Comparison of ENCODE assay signal across 8 cellular contexts in the genomic region with DNA sequence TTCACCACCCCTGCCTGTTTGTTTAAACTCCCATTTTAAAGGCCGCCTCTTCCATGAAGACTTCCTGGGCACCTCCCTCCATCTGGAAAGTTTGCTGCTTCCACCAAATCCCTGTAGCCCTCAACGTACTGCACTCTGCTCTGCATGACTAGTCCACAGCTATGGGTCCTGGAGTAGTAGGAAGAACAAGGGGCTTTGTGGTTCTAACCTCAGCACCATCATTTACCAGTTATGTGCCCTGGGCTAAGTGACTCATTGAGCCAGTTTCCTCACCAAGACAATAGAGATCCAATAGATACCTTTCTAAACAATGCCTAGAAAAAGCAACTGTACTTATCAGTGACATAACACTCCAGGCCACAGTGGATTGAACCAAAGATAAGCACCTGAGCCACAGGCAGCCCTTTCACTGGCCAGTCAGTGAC. TPM values are rescaled to one million over a fixed set of nuclear protein-coding genes. Genes with fewer than 3 reads are reported as not detected.
DNase-seq lines count a peak whose midpoint lies in the region; ATAC-seq and TF ChIP-seq lines count a peak whose summit lies in the region.

No MANE protein-coding gene starts in this region.

- H3K4me3 Mint-ChIP-seq in activated naive CD8-positive, alpha-beta T cell treated with anti-CD3 and anti-CD28 coated beads for 36 hours: no peak overlapping the region

- in situ Hi-C loops in KBM-7 (cut with MboI; ENCODE audit: low pct_unique_long_range_greater_than_20kb, low sequenced_read_pairs) (loop anchor here (25.0 kb wide), 1 partner anchor 467 kb away; no protein-coding TSS in a partner anchor), GM13976 (cut with MboI; ENCODE audit: low sequenced_read_pairs, unreplicated experiment) (no loop called here)

- H3K4me1 ChIP-seq in spleen: peaks cover 14 to 59% (median 38%) of the 10 kb centered on the region in 6 donors

- H3K27ac ChIP-seq in spleen: no peak overlapping the region

- no peaks in the 10 kb centered on the region for H3K27me3 ChIP-seq in spleen (replicated peaks in 1 of 7)

- H3K9me3 Mint-ChIP-seq in activated naive CD8-positive, alpha-beta T cell treated with anti-CD3 and anti-CD28 coated beads for 36 hours: no peaks in the 10 kb centered on the region

- H3K27me3 Mint-ChIP-seq in activated naive CD8-positive, alpha-beta T cell treated with anti-CD3 and anti-CD28 coated beads for 36 hours: peaks cover 4% of the 10 kb centered on the region

- H3K36me3 ChIP-seq in spleen: no peaks in the 10 kb centered on the region

- H3K4me3 ChIP-seq in AG10803 (ENCODE audit: low read length) (no peak overlapping the region), spleen (no peak overlapping the region)

- H3K9me3 ChIP-seq in spleen: no peaks in the 10 kb centered on the region

- no peak for ATAC-seq in HG02678 (IDR thresholded peaks at IDR 0.05; ENCODE audit: unreplicated experiment)

- WGBS in spleen, 5 donors: 57 to 77% (median 66%) methylated on average over 2 of the region's 2 CpGs

- H3K27ac Mint-ChIP-seq in activated naive CD8-positive, alpha-beta T cell treated with anti-CD3 and anti-CD28 coated beads for 36 hours: peak overlapping the region; percentile 42

- H3K4me1 Mint-ChIP-seq in activated naive CD8-positive, alpha-beta T cell treated with anti-CD3 and anti-CD28 coated beads for 36 hours: peaks cover 44% of the 10 kb centered on the region

- TF ChIP-seq POLR2A in spleen (IDR thresholded peaks at IDR 0.05): no peak

- intact Hi-C loops in spleen (cut with DNase I; ENCODE audit: low total_unique reads): no loop called here

- TF ChIP-seq CTCF in AG10803 (conservative IDR thresholded peaks at IDR 0.05; ENCODE audit: low read length) (no peak), spleen (IDR thresholded peaks at IDR 0.05 in 8 of 11, conservative IDR thresholded peaks at IDR 0.05 in 3 of 11) (no peak), GM13976 (IDR thresholded peaks at IDR 0.05; ENCODE audit: borderline replicate concordance, control extremely low read depth, extremely low read depth, insufficient read depth, missing control alignments) (no peak)

- H3K36me3 Mint-ChIP-seq in activated naive CD8-positive, alpha-beta T cell treated with anti-CD3 and anti-CD28 coated beads for 36 hours: no peaks in the 10 kb centered on the region

- DNase-seq in AG10803 (ENCODE audit: low read depth): peak; percentile 95
- DNase-seq in KBM-7: peak; percentile 75
- peak; percentile 44 for DNase-seq in activated naive CD8-positive, alpha-beta T cell treated with anti-CD3 and anti-CD28 coated beads for 36 hours
- peak; percentile 100 for DNase-seq in kidney tubule cell (ENCODE audit: low spot score)
- DNase-seq in spleen: no peak
- DNase-seq in putamen (ENCODE audit: low spot score): no peak
- DNase-seq in GM13976 (ENCODE audit: low spot score): no peak

RNA-seq across cellular contexts. Expression of gene LTBP2, which starts 8.5 kb away (rescaled TPM):
- under 1 TPM; 0.06 to 0.10 TPM for total RNA-seq in activated naive CD8-positive, alpha-beta T cell treated with anti-CD3 and anti-CD28 coated beads for 36 hours
- 10 to 100 TPM in 1 of 7 donors, 1 to 10 TPM in 6; 4.3 to 10.7 (median 6.3) TPM for total RNA-seq in spleen
- polyA plus RNA-seq in spleen: 1 to 10 TPM; 3.4 to 6.7 (median 4.2) TPM

Comparison
In these comparisons a context has a peak if more than half of its experiments do, and no peak if none do; other contexts are left out.
1. DNase-seq: peak in AG10803 (single experiment), KBM-7 (single experiment), activated naive CD8-positive, alpha-beta T cell treated with anti-CD3 and anti-CD28 coated beads for 36 hours (single experiment) and kidney tubule cell (single experiment); none in spleen (single experiment), putamen (single experiment) and GM13976 (single experiment).
2. RNA of gene LTBP2, which starts 8.5 kb away (total RNA-seq): 4.3 to 10.7 TPM in spleen; 0.06 to 0.10 TPM in activated naive CD8-positive, alpha-beta T cell treated with anti-CD3 and anti-CD28 coated beads for 36 hours; every median in the first group is over 4 times any median in the second.